ENCODE assay signal across 8 cellular contexts in the genomic region with DNA sequence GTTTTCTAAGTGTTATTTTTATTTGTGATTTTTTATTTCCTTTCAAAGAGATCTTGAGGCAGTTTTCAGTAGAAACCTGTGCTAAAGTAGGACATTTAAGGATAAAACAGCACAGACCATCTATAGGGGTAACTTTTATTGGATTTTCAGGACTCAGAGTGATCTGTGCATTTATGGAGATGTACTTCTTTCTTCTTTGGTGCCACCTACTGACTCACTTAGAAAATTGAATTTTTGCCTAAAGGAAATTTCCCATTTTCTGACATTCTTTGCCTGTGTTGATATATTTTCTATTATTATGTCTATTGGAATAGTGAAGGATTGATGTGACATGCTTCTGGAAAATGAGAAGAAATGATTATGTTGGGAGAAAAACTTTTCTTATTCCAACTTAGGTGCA.
A peak's percentile ranks its signal among the peaks of the same experiment; 100 is the strongest.
DNase-seq lines count a peak whose midpoint lies in the region; ATAC-seq and TF ChIP-seq lines count a peak whose summit lies in the region.

No MANE protein-coding gene starts in this region.

- POLR2A ChIA-PET in OCI-LY7 (lab: Charles Lee): no interaction called here

- no peak overlapping the region for H3K27ac ChIP-seq in OCI-LY7 (ENCODE audit: low read depth, low read length, poor library complexity, severe bottlenecking)

- H3K79me2 ChIP-seq in OCI-LY7 (ENCODE audit: insufficient read depth, low read depth, low read length): no peaks in the 10 kb centered on the region

- H3K4me1 ChIP-seq in OCI-LY7 (ENCODE audit: insufficient read depth, low read length, poor library complexity, severe bottlenecking) (no peaks in the 10 kb centered on the region), mucosa of descending colon (ENCODE audit: low read depth) (no peaks in the 10 kb centered on the region)

- CTCF ChIA-PET in OCI-LY7 (lab: Charles Lee; ENCODE audit: unreplicated experiment): no interaction called here

- in situ Hi-C loops in ACHN (cut with HindIII; ENCODE audit: low pct_ligation_motif_present, low pct_unique_long_range_greater_than_20kb, low sequenced_read_pairs): no loop called here

- H4K20me1 ChIP-seq in OCI-LY7 (ENCODE audit: insufficient read depth, low read length): no peaks in the 10 kb centered on the region

- no peak overlapping the region for H3K4me2 ChIP-seq in OCI-LY7 (ENCODE audit: low read length)

- no peak for ATAC-seq in mucosa of descending colon
- no peak for ATAC-seq in GM18498 (IDR thresholded peaks at IDR 0.05; ENCODE audit: unreplicated experiment)

- no peaks in the 10 kb centered on the region for H3K9me2 ChIP-seq in OCI-LY7 (ENCODE audit: insufficient read depth, low read length)

- H3K36me3 ChIP-seq in OCI-LY7 (ENCODE audit: insufficient read depth, low read length): no peaks in the 10 kb centered on the region
- no peaks in the 10 kb centered on the region for H3K36me3 ChIP-seq in mucosa of descending colon (ENCODE audit: low read depth)

- H3K4me3 ChIP-seq in GM12865 (ENCODE audit: low read depth, low read length): no peak overlapping the region
- no peak overlapping the region for H3K4me3 ChIP-seq in OCI-LY7 (ENCODE audit: low read depth, low read length, poor library complexity, severe bottlenecking)
- no peak overlapping the region for H3K4me3 ChIP-seq in fibroblast of pulmonary artery (replicated peaks; ENCODE audit: low read depth, low read length)
- H3K4me3 ChIP-seq in mucosa of descending colon: no peak overlapping the region

- TF ChIP-seq CTCF in GM12865 (IDR thresholded peaks at IDR 0.05; ENCODE audit: insufficient read depth, low read depth, low read length, missing control alignments) (peak; percentile 24), OCI-LY7 (conservative IDR thresholded peaks at IDR 0.05; ENCODE audit: low read length) (peak; percentile 78), fibroblast of pulmonary artery (IDR thresholded peaks at IDR 0.05; ENCODE audit: low read length, missing control alignments) (peak; percentile 41), mucosa of descending colon (IDR thresholded peaks at IDR 0.05) (no peak)

- no peak overlapping the region for H2AFZ ChIP-seq in OCI-LY7 (ENCODE audit: low read length)

- no peaks in the 10 kb centered on the region for H3K9me3 ChIP-seq in OCI-LY7 (ENCODE audit: low read length)
- no peaks in the 10 kb centered on the region for H3K9me3 ChIP-seq in mucosa of descending colon

- no TSS peak for BruUV-seq in OCI-LY7 (replicated peaks; lab: Mats Ljungman, UMichigan)

- intact Hi-C loops in OCI-LY7 (cut with micrococcal nuclease; ENCODE audit: unreplicated experiment): loop anchor here (2.0 kb wide), 1 partner anchor 309 kb away; no protein-coding TSS in a partner anchor
- intact Hi-C loops in mucosa of descending colon (cut with DNase I, micrococcal nuclease): no loop called here

- DNase-seq in ACHN (peak; percentile 28), GM12865 (ENCODE audit: low read depth) (peak; percentile 18), OCI-LY7 (ENCODE audit: low spot score) (peak; percentile 38), fibroblast of pulmonary artery (ENCODE audit: low read depth) (peak; percentile 48), NCI-H187 treated with DMSO at 0.1 percent for 48 hours (lab: John Stamatoyannopoulos, UW) (no peak), C1 segment of cervical spinal cord (lab: John Stamatoyannopoulos, UW) (no peak), mucosa of descending colon (no peak)

Comparison
In these comparisons a context has a peak if more than half of its experiments do, and no peak if none do; other contexts are left out.
1. DNase-seq: peak in ACHN (single experiment), GM12865 (single experiment), OCI-LY7 (single experiment) and fibroblast of pulmonary artery (single experiment); none in NCI-H187 treated with DMSO at 0.1 percent for 48 hours (single experiment), C1 segment of cervical spinal cord (0 of 14) and mucosa of descending colon (0 of 3).